Comparison of ENCODE assay signal across 8 cellular contexts in the genomic region with DNA sequence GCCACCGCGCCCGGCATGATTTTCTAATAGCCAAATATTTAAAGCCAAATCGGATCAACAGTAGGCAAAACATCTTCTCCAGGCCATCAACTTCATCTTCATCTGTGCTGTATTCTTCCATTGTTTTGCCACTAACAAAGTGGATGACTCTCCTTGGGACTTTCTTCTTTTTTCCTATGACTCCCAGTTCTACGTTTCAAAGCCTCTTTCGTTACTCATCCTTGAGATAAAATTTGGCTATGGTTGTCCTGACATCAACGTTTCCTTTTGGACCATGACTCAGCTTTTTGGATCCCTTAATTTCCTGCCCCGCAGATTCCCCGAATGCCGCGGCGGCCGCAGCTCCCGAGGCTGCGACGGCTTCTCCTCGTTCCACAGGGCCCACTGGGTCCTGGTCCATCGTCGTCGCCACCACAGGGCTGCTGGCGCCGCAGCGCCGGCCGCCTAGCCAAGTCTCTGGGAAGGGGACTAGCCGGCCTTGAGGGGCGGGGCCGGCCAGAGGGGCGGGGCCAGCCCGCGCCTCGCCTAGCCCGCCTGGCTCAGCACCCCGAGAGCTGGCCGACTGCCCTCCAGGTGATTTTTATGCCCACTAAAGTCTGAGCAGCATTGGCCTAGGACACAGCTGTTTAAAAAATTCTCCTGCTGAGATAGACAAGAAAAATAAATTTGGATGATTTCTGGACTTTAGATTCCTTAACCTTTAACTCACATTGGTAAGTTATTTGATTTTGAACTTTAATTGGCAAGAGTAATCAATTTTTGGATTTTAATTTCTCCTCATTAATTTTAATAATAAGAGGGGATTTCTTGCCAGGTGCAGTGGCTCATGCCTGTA.
DNase-seq lines count a peak whose midpoint lies in the region; ATAC-seq and TF ChIP-seq lines count a peak whose summit lies in the region.

No MANE protein-coding gene starts in this region.

- H3K36me3 ChIP-seq in MM.1S (replicated peaks; ENCODE audit: insufficient read depth, low read length) = no peaks in the 10 kb centered on the region
- H3K36me3 ChIP-seq in mucosa of rectum (ENCODE audit: control insufficient read depth in 2 of 2, insufficient read depth in 2 of 2, low read length in 2 of 2) = no peaks in the 10 kb centered on the region
- H3K36me3 ChIP-seq in transverse colon = no peaks in the 10 kb centered on the region

- H3K79me2 ChIP-seq in MM.1S (ENCODE audit: low read length) = no peaks in the 10 kb centered on the region

- WGBS in transverse colon (ENCODE audit: low coverage in 1 of 2), 2 donors = 20 to 100% methylated on average over 3 to 35 of the region's 35 CpGs

- H3K4me1 ChIP-seq in MM.1S (ENCODE audit: low read length) (no peaks in the 10 kb centered on the region), mucosa of rectum (ENCODE audit: control insufficient read depth in 2 of 2, insufficient read depth in 2 of 2, low read length in 2 of 2) (peaks cover 0 to 2% of the 10 kb centered on the region in 2 donors), transverse colon (peaks cover 0 to 15% (median 5%) of the 10 kb centered on the region in 4 donors)

- H3K4me2 ChIP-seq in MM.1S (ENCODE audit: low read depth, low read length) = peak overlapping the region; percentile 52

- H3K9me2 ChIP-seq in MM.1S (replicated peaks; ENCODE audit: insufficient read depth, low read length) = no peaks in the 10 kb centered on the region

- H3K9me3 ChIP-seq in MM.1S (replicated peaks; ENCODE audit: insufficient read depth, low read length) (no peaks in the 10 kb centered on the region), mucosa of rectum (ENCODE audit: control insufficient read depth in 2 of 2, low read length in 2 of 2) (peaks cover 0 to 8% of the 10 kb centered on the region in 2 donors), transverse colon (peaks cover 0 to 10% of the 10 kb centered on the region in 2 donors)

- ATAC-seq in GM19372 (IDR thresholded peaks at IDR 0.05; ENCODE audit: low read depth, unreplicated experiment) = peak; percentile 80

- H3K27ac ChIP-seq in MM.1S (ENCODE audit: low read length) (no peak overlapping the region), mucosa of rectum (ENCODE audit: low read depth in 2 of 2, low read length in 2 of 2) (peak overlapping the region in 1 of 2 donors; percentile 46), transverse colon (peak overlapping the region; percentile 68 to 71 (median 70))

- peak overlapping the region; percentile 62 for H2AFZ ChIP-seq in MM.1S (ENCODE audit: low read length)

- no peak for TF ChIP-seq POLR2A in transverse colon (IDR thresholded peaks at IDR 0.05)

- TF ChIP-seq CTCF in MM.1S (IDR thresholded peaks at IDR 0.05; ENCODE audit: low read length) = no peak
- no peak for TF ChIP-seq CTCF in fibroblast of mammary gland (conservative IDR thresholded peaks at IDR 0.05; ENCODE audit: control insufficient read depth, insufficient read depth, low read depth, low read length)
- TF ChIP-seq CTCF in transverse colon (IDR thresholded peaks at IDR 0.05) = no peak

- H3K9ac ChIP-seq in MM.1S (ENCODE audit: low read length) (peak overlapping the region; percentile 13; the same call in 1 of the 2 replicates), mucosa of rectum (ENCODE audit: low read depth in 1 of 2, low read length in 2 of 2) (peak overlapping the region in 1 of 2 donors; percentile 52)

- DNase-seq in AG08396 (ENCODE audit: low spot score) (peak; percentile 92), MM.1S (peak; percentile 37), fibroblast of mammary gland (ENCODE audit: low read depth) (peak; percentile 94), transverse colon (peak; percentile 65), GDM1 (lab: John Stamatoyannopoulos, UW) (no peak)
- peak; percentile 65 for DNase-seq in activated CD8-positive, alpha-beta memory T cell treated with anti-CD3 and anti-CD28 coated beads, Interleukin-2, amount 50 U/mL, for 48 hours

- peak overlapping the region; percentile 44 for H3K4me3 ChIP-seq in MM.1S (ENCODE audit: low read length)
- no peak overlapping the region for H3K4me3 ChIP-seq in fibroblast of mammary gland (ENCODE audit: control insufficient read depth, low read depth, low read length)
- peak overlapping the region; percentile 31 to 50 for H3K4me3 ChIP-seq in mucosa of rectum (ENCODE audit: low read length in 2 of 2)
- peak overlapping the region in 3 of 4 donors; percentile 15 to 39 (median 19) for H3K4me3 ChIP-seq in transverse colon

- H3F3A ChIP-seq in MM.1S (ENCODE audit: insufficient read depth, low read length) = no peaks in the 10 kb centered on the region

- no peak for TF ChIP-seq EP300 in transverse colon (IDR thresholded peaks at IDR 0.05; ENCODE audit: low read depth)

- no peaks in the 10 kb centered on the region for H4K20me1 ChIP-seq in MM.1S (ENCODE audit: insufficient read depth, low read length)

- in situ Hi-C loops in transverse colon (cut with MboI; ENCODE audit: low pct_ligation_motif_present in 1 of 4, low pct_unique_long_range_greater_than_20kb in 1 of 4, low sequenced_read_pairs in 3 of 4) = loop anchor here in 1 of 4 donors (10.0 kb wide), 1 partner anchor 95 kb away; a partner anchor contains a TSS

- H3K27me3 ChIP-seq in MM.1S (replicated peaks; ENCODE audit: insufficient read depth, low read length) (no peaks in the 10 kb centered on the region), mucosa of rectum (ENCODE audit: control insufficient read depth in 2 of 2, insufficient read depth in 2 of 2, low read length in 2 of 2) (no peaks in the 10 kb centered on the region), transverse colon (no peaks in the 10 kb centered on the region)

- intact Hi-C loops in transverse colon (cut with DNase I; ENCODE audit: low total_unique reads) = no loop called here
